ENCODE assay signal across 8 cellular contexts in the genomic region with DNA sequence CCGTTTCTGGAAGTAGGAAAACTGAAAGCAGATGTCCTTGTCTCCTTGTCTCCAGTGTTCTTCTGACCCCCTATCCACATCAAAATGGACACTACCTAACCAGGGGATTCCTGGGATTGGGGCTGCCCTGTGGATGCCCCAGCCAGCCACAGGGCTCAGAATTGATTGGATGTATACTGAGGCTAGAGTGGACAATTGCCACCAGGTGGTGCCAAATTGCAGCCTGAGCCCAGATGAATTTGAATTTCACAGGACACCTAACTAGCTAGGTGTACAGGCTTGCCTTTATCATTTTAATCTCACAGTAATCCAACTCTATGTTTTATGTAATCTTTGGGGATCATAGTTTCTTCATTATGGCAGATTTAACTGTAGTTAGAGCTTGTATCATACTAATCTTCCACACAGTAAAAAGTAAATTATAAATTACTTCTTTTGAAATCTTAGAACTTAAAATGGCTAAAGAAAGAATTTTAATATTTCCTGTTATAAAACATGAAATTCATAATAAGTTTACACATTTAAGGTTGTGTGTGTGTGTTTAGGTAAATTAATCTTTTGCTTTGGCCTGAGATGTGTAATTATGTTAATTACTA. TPM values are rescaled to one million over a fixed set of nuclear protein-coding genes. Genes with fewer than 3 reads are reported as not detected.
DNase-seq lines count a peak whose midpoint lies in the region; ATAC-seq lines count a peak whose summit lies in the region.

No MANE protein-coding gene starts in this region.

- peaks cover 0 to 4% of the 10 kb centered on the region in 2 experiments for H3K36me3 ChIP-seq in trophoblast cell (ENCODE audit: control insufficient read depth in 1 of 2, insufficient read depth in 2 of 2, low read length in 2 of 2)

- no peaks in the 10 kb centered on the region for H3K27me3 Mint-ChIP-seq in activated CD8-positive, alpha-beta T cell treated with anti-CD3 and anti-CD28 coated beads, Interleukin-2, amount 10 ng/mL, durations not matched to agents 7 days and 5 days (ENCODE audit: low read depth)

- H3K4me1 ChIP-seq in trophoblast cell (ENCODE audit: control insufficient read depth in 1 of 2, insufficient read depth in 2 of 2, low read length in 2 of 2), result no peaks in the 10 kb centered on the region

- no peak overlapping the region for H3K4me3 ChIP-seq in trophoblast cell (ENCODE audit: low read depth, low read length)

- WGBS in trophoblast cell (ENCODE audit: extremely low coverage, insufficient coverage, insufficient read length), result no CpG with 5 or more reads among the region's 1 CpG

- no peaks in the 10 kb centered on the region for H3K9me3 ChIP-seq in trophoblast cell (ENCODE audit: insufficient read depth, low read depth, low read length)

- H3K18ac ChIP-seq in trophoblast cell (ENCODE audit: low read length), result no peak overlapping the region

- H2BK120ac ChIP-seq in trophoblast cell (ENCODE audit: insufficient read depth, low read length, poor library complexity), result no peak overlapping the region

- no peak overlapping the region for H3K4me3 Mint-ChIP-seq in activated CD8-positive, alpha-beta T cell treated with anti-CD3 and anti-CD28 coated beads, Interleukin-2, amount 10 ng/mL, durations not matched to agents 7 days and 5 days

- H3K23ac ChIP-seq in trophoblast cell (ENCODE audit: low read length), result no peak overlapping the region

- H2AFZ ChIP-seq in trophoblast cell (ENCODE audit: insufficient read depth, low read length, poor library complexity), result no peak overlapping the region

- no peak overlapping the region for H3K4ac ChIP-seq in trophoblast cell (ENCODE audit: low read depth, low read length)

- no peak overlapping the region for H2AK5ac ChIP-seq in trophoblast cell (ENCODE audit: low read length)

- no peak overlapping the region for H2BK5ac ChIP-seq in trophoblast cell (ENCODE audit: low read depth, low read length, poor library complexity)

- CTCF ChIA-PET in activated CD8-positive, alpha-beta T cell treated with anti-CD3 and anti-CD28 coated beads, Interleukin-2, amount 10 ng/mL, durations not matched to agents 7 days and 5 days (lab: Charles Lee), result interaction anchor here (0.6 to 2.7 kb wide), 4 partner anchors 9 to 487 kb away, joined by 3 to 11 read pairs (median 4); partner anchors contain the start of gene KLF5

- POLR2A ChIA-PET in activated CD8-positive, alpha-beta T cell treated with anti-CD3 and anti-CD28 coated beads, Interleukin-2, amount 10 ng/mL, durations not matched to agents 7 days and 5 days (lab: Charles Lee), result no interaction called here

- H3K4me1 Mint-ChIP-seq in activated CD8-positive, alpha-beta T cell treated with anti-CD3 and anti-CD28 coated beads, Interleukin-2, amount 10 ng/mL, durations not matched to agents 7 days and 5 days (ENCODE audit: low read depth), result no peaks in the 10 kb centered on the region

- no peak overlapping the region for H4K8ac ChIP-seq in trophoblast cell (ENCODE audit: low read depth, low read length)

- H3K79me1 ChIP-seq in trophoblast cell (ENCODE audit: low read length), result no peaks in the 10 kb centered on the region

- H4K91ac ChIP-seq in trophoblast cell (ENCODE audit: low read depth, low read length), result no peak overlapping the region

- no peaks in the 10 kb centered on the region for H3K79me2 ChIP-seq in trophoblast cell (ENCODE audit: control insufficient read depth, insufficient read depth, low read length, poor library complexity)

- no peaks in the 10 kb centered on the region for H3K27me3 ChIP-seq in trophoblast cell (ENCODE audit: insufficient read depth, low read length)

- DNase-seq in CMK (ENCODE audit: low read depth) (peak; percentile 14), NCI-H2107 (lab: John Stamatoyannopoulos, UW) (peak; percentile 2), fibroblast of gingiva (ENCODE audit: low read depth) (peak; percentile 37), trophoblast cell (peak; percentile 63 to 78), NCI-H446 treated with DMSO at 0.1 percent for 48 hours (lab: John Stamatoyannopoulos, UW) (no peak)
- peak; percentile 59 for DNase-seq in activated CD8-positive, alpha-beta T cell treated with anti-CD3 and anti-CD28 coated beads, Interleukin-2, amount 10 ng/mL, durations not matched to agents 7 days and 5 days

- ATAC-seq in GM18873 (IDR thresholded peaks at IDR 0.05; ENCODE audit: low FRiP score, unreplicated experiment) (peak; percentile 94), HG03039 (IDR thresholded peaks at IDR 0.05; ENCODE audit: unreplicated experiment) (peak; percentile 89)
- peak; percentile 85 for ATAC-seq in activated CD8-positive, alpha-beta T cell treated with anti-CD3 and anti-CD28 coated beads, Interleukin-2, amount 10 ng/mL, durations not matched to agents 7 days and 5 days

- H2BK12ac ChIP-seq in trophoblast cell (ENCODE audit: low read length), result no peak overlapping the region

- H4K12ac ChIP-seq in trophoblast cell (ENCODE audit: low read depth, low read length), result no peak overlapping the region

- no peak overlapping the region for H3K27ac ChIP-seq in trophoblast cell (ENCODE audit: low read depth, low read length)

- H3K4me2 ChIP-seq in trophoblast cell (ENCODE audit: low read length), result no peak overlapping the region

- no peak overlapping the region for H3K14ac ChIP-seq in trophoblast cell (ENCODE audit: low read length)

- no peaks in the 10 kb centered on the region for H3K9me3 Mint-ChIP-seq in activated CD8-positive, alpha-beta T cell treated with anti-CD3 and anti-CD28 coated beads, Interleukin-2, amount 10 ng/mL, durations not matched to agents 7 days and 5 days (ENCODE audit: insufficient read depth)

- no peak overlapping the region for H3K27ac Mint-ChIP-seq in activated CD8-positive, alpha-beta T cell treated with anti-CD3 and anti-CD28 coated beads, Interleukin-2, amount 10 ng/mL, durations not matched to agents 7 days and 5 days

- H3K36me3 Mint-ChIP-seq in activated CD8-positive, alpha-beta T cell treated with anti-CD3 and anti-CD28 coated beads, Interleukin-2, amount 10 ng/mL, durations not matched to agents 7 days and 5 days (ENCODE audit: low read depth), result peaks cover 9% of the 10 kb centered on the region

- no peak overlapping the region for H3K9ac ChIP-seq in trophoblast cell (ENCODE audit: low read length)

RNA-seq across cellular contexts. Expression of gene PIBF1, which starts 58.0 kb away (rescaled TPM):
- 10 to 100 TPM; 29.6 to 34.0 TPM for total RNA-seq in activated CD8-positive, alpha-beta T cell treated with anti-CD3 and anti-CD28 coated beads, Interleukin-2, amount 10 ng/mL, durations not matched to agents 7 days and 5 days
- 8.3 and 8.9 TPM in 2 replicates for polyA plus RNA-seq in trophoblast cell (2013)

RNA-seq across cellular contexts. Expression of gene DIS3, which starts 58.2 kb away (rescaled TPM):
- total RNA-seq in activated CD8-positive, alpha-beta T cell treated with anti-CD3 and anti-CD28 coated beads, Interleukin-2, amount 10 ng/mL, durations not matched to agents 7 days and 5 days, result 10 to 100 TPM; 31.5 to 35.2 TPM
- polyA plus RNA-seq in trophoblast cell (2013), result 26.8 and 28.3 TPM in 2 replicates
